ENCODE assay signal across 9 cellular contexts in genomic region chr11:67396587-67397398, GRCh38. TPM values are rescaled to one million over a fixed set of nuclear protein-coding genes. Genes with fewer than 3 reads are reported as not detected.
DNase-seq lines count a peak whose midpoint lies in the region; ATAC-seq and TF ChIP-seq lines count a peak whose summit lies in the region.
"Had no signal": no experiment of that assay in that cellular context is flagged by ENCODE, and none has a peak within 500 bp of the region (broad histone marks: within the 10 kb centered on the region; RNA-seq: fewer than 3 reads in every experiment).

No MANE protein-coding gene starts in this region.

- H3K9ac ChIP-seq in trophoblast cell (ENCODE audit: low read length): no peak overlapping the region

- no peak overlapping the region for H4K12ac ChIP-seq in trophoblast cell (ENCODE audit: low read depth, low read length)

- H2AFZ ChIP-seq in osteoblast (ENCODE audit: low read length) (no peak overlapping the region), trophoblast cell (ENCODE audit: insufficient read depth, low read length, poor library complexity) (no peak overlapping the region)

- no peak overlapping the region for H3K18ac ChIP-seq in trophoblast cell (ENCODE audit: low read length)

- no peak overlapping the region for H4K8ac ChIP-seq in trophoblast cell (ENCODE audit: low read depth, low read length)

- H2BK12ac ChIP-seq in trophoblast cell (ENCODE audit: low read length): no peak overlapping the region

- H3K4me2 ChIP-seq in osteoblast (ENCODE audit: insufficient read depth, low read length) (no peak overlapping the region), trophoblast cell (ENCODE audit: low read length) (no peak overlapping the region)

- ATAC-seq in activated CD8-positive, alpha-beta memory T cell treated with anti-CD3 and anti-CD28 coated beads, Interleukin-2, amount 10 ng/mL, durations not matched to agents 7 days and 5 days: no peak

- peak; percentile 57 for DNase-seq in activated CD8-positive, alpha-beta memory T cell treated with anti-CD3 and anti-CD28 coated beads, Interleukin-2, amount 10 ng/mL, durations not matched to agents 7 days and 5 days
- no peak for DNase-seq in activated CD8-positive, alpha-beta memory T cell treated with anti-CD3 and anti-CD28 coated beads, Interleukin-2, amount 50 U/mL, for 48 hours
- no peak for DNase-seq in activated T-helper 1 cell treated with anti-CD3 and anti-CD28 coated beads, Interleukin-12 subunit alpha, Interleukin-12 subunit beta, Interleukin-2, Interleukin-4 antibody, amounts not matched to agents 30 ng/mL and 10 ng/mL and 1 ng/mL, durations not matched to agents 14 hours and 24 hours and 36 hours (ENCODE audit: low spot score)
- DNase-seq in osteoblast (ENCODE audit: insufficient read length, low spot score, missing footprints): peak; percentile 85
- no peak for DNase-seq in right atrium auricular region (ENCODE audit: low spot score)
- DNase-seq in trophoblast cell: no peak
- DNase-seq: colonic mucosa had no signal

- WGBS in trophoblast cell (ENCODE audit: extremely low coverage, insufficient coverage, insufficient read length): no CpG with 5 or more reads among the region's 13 CpGs

- no peak overlapping the region for H4K91ac ChIP-seq in trophoblast cell (ENCODE audit: low read depth, low read length)

- no peak overlapping the region for H3K4ac ChIP-seq in trophoblast cell (ENCODE audit: low read depth, low read length)

- peak overlapping the region; percentile 55 for H3K4me3 Mint-ChIP-seq in activated CD8-positive, alpha-beta memory T cell treated with anti-CD3 and anti-CD28 coated beads, Interleukin-2, amount 10 ng/mL, durations not matched to agents 7 days and 5 days
- H3K4me3 Mint-ChIP-seq in activated T-helper 1 cell treated with anti-CD3 and anti-CD28 coated beads, Interleukin-12 subunit alpha, Interleukin-12 subunit beta, Interleukin-2, Interleukin-4 antibody, amounts not matched to agents 30 ng/mL and 10 ng/mL and 1 ng/mL, durations not matched to agents 14 hours and 24 hours and 36 hours: peak overlapping the region; percentile 63

- no peak overlapping the region for H3K14ac ChIP-seq in trophoblast cell (ENCODE audit: low read length)

- TF ChIP-seq CTCF in osteoblast (IDR thresholded peaks at IDR 0.05; ENCODE audit: extremely low read depth, low read depth, low read length) (no peak), right atrium auricular region (IDR thresholded peaks at IDR 0.05) (no peak)

- H3K9me3 ChIP-seq in osteoblast (ENCODE audit: low read depth, low read length): no peaks in the 10 kb centered on the region
- H3K9me3 ChIP-seq in right atrium auricular region: no peaks in the 10 kb centered on the region
- no peaks in the 10 kb centered on the region for H3K9me3 ChIP-seq in trophoblast cell (ENCODE audit: insufficient read depth, low read depth, low read length)
- H3K9me3 ChIP-seq: colonic mucosa had no signal

- H3K9me3 Mint-ChIP-seq in activated CD8-positive, alpha-beta memory T cell treated with anti-CD3 and anti-CD28 coated beads, Interleukin-2, amount 10 ng/mL, durations not matched to agents 7 days and 5 days (ENCODE audit: low read depth): no peaks in the 10 kb centered on the region
- no peaks in the 10 kb centered on the region for H3K9me3 Mint-ChIP-seq in activated T-helper 1 cell treated with anti-CD3 and anti-CD28 coated beads, Interleukin-12 subunit alpha, Interleukin-12 subunit beta, Interleukin-2, Interleukin-4 antibody, amounts not matched to agents 30 ng/mL and 10 ng/mL and 1 ng/mL, durations not matched to agents 14 hours and 24 hours and 36 hours

- H3K36me3 ChIP-seq in osteoblast (ENCODE audit: insufficient read depth, low read length) (peaks cover 38% of the 10 kb centered on the region), right atrium auricular region (peaks cover 37% of the 10 kb centered on the region), trophoblast cell (ENCODE audit: control insufficient read depth in 1 of 2, insufficient read depth in 2 of 2, low read length in 2 of 2) (peaks cover 50 to 59% of the 10 kb centered on the region in 2 experiments)

- H3K27ac ChIP-seq in osteoblast (ENCODE audit: low read depth, low read length) (no peak overlapping the region), right atrium auricular region (no peak overlapping the region), trophoblast cell (ENCODE audit: low read depth, low read length) (no peak overlapping the region)
- H3K27ac ChIP-seq: colonic mucosa, SJSA1 had no signal

- no peak overlapping the region for H2BK120ac ChIP-seq in trophoblast cell (ENCODE audit: insufficient read depth, low read length, poor library complexity)

- intact Hi-C loops in activated T-helper 1 cell treated with anti-CD3 and anti-CD28 coated beads, Interleukin-12 subunit alpha, Interleukin-12 subunit beta, Interleukin-2, Interleukin-4 antibody, amounts not matched to agents 30 ng/mL and 10 ng/mL and 1 ng/mL, durations not matched to agents 14 hours and 24 hours and 36 hours (cut with micrococcal nuclease): no loop called here

- H4K20me1 ChIP-seq in osteoblast (ENCODE audit: insufficient read depth, low read length): peaks cover 28% of the 10 kb centered on the region

- H3K36me3 Mint-ChIP-seq in activated CD8-positive, alpha-beta memory T cell treated with anti-CD3 and anti-CD28 coated beads, Interleukin-2, amount 10 ng/mL, durations not matched to agents 7 days and 5 days: peaks cover 47% of the 10 kb centered on the region
- H3K36me3 Mint-ChIP-seq in activated T-helper 1 cell treated with anti-CD3 and anti-CD28 coated beads, Interleukin-12 subunit alpha, Interleukin-12 subunit beta, Interleukin-2, Interleukin-4 antibody, amounts not matched to agents 30 ng/mL and 10 ng/mL and 1 ng/mL, durations not matched to agents 14 hours and 24 hours and 36 hours (ENCODE audit: low read depth): peaks cover 30% of the 10 kb centered on the region

- CTCF ChIA-PET in activated CD8-positive, alpha-beta memory T cell treated with anti-CD3 and anti-CD28 coated beads, Interleukin-2, amount 10 ng/mL, durations not matched to agents 7 days and 5 days (lab: Charles Lee): interaction anchor here (0.8 to 2.5 kb wide), 6 partner anchors 8 to 127 kb away, joined by 3 to 9 read pairs (median 4); partner anchors contain the start of genes PITPNM1 and PTPRCAP

- H3K79me2 ChIP-seq in osteoblast (ENCODE audit: insufficient read depth, low read length) (peaks cover 44% of the 10 kb centered on the region), trophoblast cell (ENCODE audit: control insufficient read depth, insufficient read depth, low read length, poor library complexity) (peaks cover 13% of the 10 kb centered on the region)

- H3K27ac Mint-ChIP-seq in activated CD8-positive, alpha-beta memory T cell treated with anti-CD3 and anti-CD28 coated beads, Interleukin-2, amount 10 ng/mL, durations not matched to agents 7 days and 5 days: peak overlapping the region; percentile 89
- H3K27ac Mint-ChIP-seq in activated T-helper 1 cell treated with anti-CD3 and anti-CD28 coated beads, Interleukin-12 subunit alpha, Interleukin-12 subunit beta, Interleukin-2, Interleukin-4 antibody, amounts not matched to agents 30 ng/mL and 10 ng/mL and 1 ng/mL, durations not matched to agents 14 hours and 24 hours and 36 hours: peak overlapping the region; percentile 67

- H2BK5ac ChIP-seq in trophoblast cell (ENCODE audit: low read depth, low read length, poor library complexity): no peak overlapping the region

- H3K27me3 ChIP-seq in osteoblast (ENCODE audit: insufficient read depth, low read length): no peaks in the 10 kb centered on the region
- no peaks in the 10 kb centered on the region for H3K27me3 ChIP-seq in right atrium auricular region
- no peaks in the 10 kb centered on the region for H3K27me3 ChIP-seq in trophoblast cell (ENCODE audit: insufficient read depth, low read length)
- H3K27me3 ChIP-seq: colonic mucosa, SJSA1 had no signal

- H3K4me1 ChIP-seq in osteoblast (ENCODE audit: insufficient read depth, low read length) (peaks cover 15% of the 10 kb centered on the region), right atrium auricular region (peaks cover 0 to 37% of the 10 kb centered on the region in 2 donors), trophoblast cell (ENCODE audit: control insufficient read depth in 1 of 2, insufficient read depth in 2 of 2, low read length in 2 of 2) (peaks cover 16 to 18% of the 10 kb centered on the region in 2 experiments)

- H2AK5ac ChIP-seq in trophoblast cell (ENCODE audit: low read length): no peak overlapping the region

- H3K4me3 ChIP-seq in osteoblast (ENCODE audit: insufficient read depth, low read length): no peak overlapping the region
- no peak overlapping the region for H3K4me3 ChIP-seq in right atrium auricular region
- no peak overlapping the region for H3K4me3 ChIP-seq in trophoblast cell (ENCODE audit: low read depth, low read length)
- H3K4me3 ChIP-seq: colonic mucosa, SJSA1 had no signal

- no peak overlapping the region for H3K23ac ChIP-seq in trophoblast cell (ENCODE audit: low read length)

- peaks cover 9% of the 10 kb centered on the region for H3K79me1 ChIP-seq in trophoblast cell (ENCODE audit: low read length)

- H3K4me1 Mint-ChIP-seq in activated CD8-positive, alpha-beta memory T cell treated with anti-CD3 and anti-CD28 coated beads, Interleukin-2, amount 10 ng/mL, durations not matched to agents 7 days and 5 days: peaks cover 61% of the 10 kb centered on the region
- H3K4me1 Mint-ChIP-seq in activated T-helper 1 cell treated with anti-CD3 and anti-CD28 coated beads, Interleukin-12 subunit alpha, Interleukin-12 subunit beta, Interleukin-2, Interleukin-4 antibody, amounts not matched to agents 30 ng/mL and 10 ng/mL and 1 ng/mL, durations not matched to agents 14 hours and 24 hours and 36 hours (ENCODE audit: low read depth): peaks cover 45% of the 10 kb centered on the region

- no peaks in the 10 kb centered on the region for H3K27me3 Mint-ChIP-seq in activated CD8-positive, alpha-beta memory T cell treated with anti-CD3 and anti-CD28 coated beads, Interleukin-2, amount 10 ng/mL, durations not matched to agents 7 days and 5 days
- H3K27me3 Mint-ChIP-seq in activated T-helper 1 cell treated with anti-CD3 and anti-CD28 coated beads, Interleukin-12 subunit alpha, Interleukin-12 subunit beta, Interleukin-2, Interleukin-4 antibody, amounts not matched to agents 30 ng/mL and 10 ng/mL and 1 ng/mL, durations not matched to agents 14 hours and 24 hours and 36 hours (ENCODE audit: insufficient read depth): no peaks in the 10 kb centered on the region

RNA-seq across cellular contexts. Expression of gene PPP1CA, which starts 4.9 kb away (rescaled TPM):
- total RNA-seq in activated CD8-positive, alpha-beta memory T cell treated with anti-CD3 and anti-CD28 coated beads, Interleukin-2, amount 10 ng/mL, durations not matched to agents 7 days and 5 days: 100 to 1,000 TPM; 309 to 360 TPM
- total RNA-seq in activated T-helper 1 cell treated with anti-CD3 and anti-CD28 coated beads, Interleukin-12 subunit alpha, Interleukin-12 subunit beta, Interleukin-2, Interleukin-4 antibody, amounts not matched to agents 30 ng/mL and 10 ng/mL and 1 ng/mL, durations not matched to agents 14 hours and 24 hours and 36 hours: 260 and 263 TPM in 2 replicates
- total RNA-seq in osteoblast: 161 and 169 TPM in 2 replicates
- total RNA-seq in right atrium auricular region: 100 to 1,000 TPM in 1 of 2 donors, 10 to 100 TPM in 1; 97.8 to 112 TPM
- 208 and 213 TPM in 2 replicates for polyA plus RNA-seq in trophoblast cell (2013)

RNA-seq across cellular contexts. Expression of gene RAD9A, which starts 5.0 kb away (rescaled TPM):
- 10 to 100 TPM; 49.6 to 80.5 TPM for total RNA-seq in activated CD8-positive, alpha-beta memory T cell treated with anti-CD3 and anti-CD28 coated beads, Interleukin-2, amount 10 ng/mL, durations not matched to agents 7 days and 5 days
- total RNA-seq in activated T-helper 1 cell treated with anti-CD3 and anti-CD28 coated beads, Interleukin-12 subunit alpha, Interleukin-12 subunit beta, Interleukin-2, Interleukin-4 antibody, amounts not matched to agents 30 ng/mL and 10 ng/mL and 1 ng/mL, durations not matched to agents 14 hours and 24 hours and 36 hours: 30.7 and 31.6 TPM in 2 replicates
- 7.6 and 10.3 TPM in 2 replicates for total RNA-seq in osteoblast
- 1 to 10 TPM; 6.2 to 6.5 TPM for total RNA-seq in right atrium auricular region
- polyA plus RNA-seq in trophoblast cell (2013): 13.2 and 14.2 TPM in 2 replicates

RNA-seq across cellular contexts. Expression of gene TBC1D10C, which starts 7.1 kb away (rescaled TPM):
- total RNA-seq in activated CD8-positive, alpha-beta memory T cell treated with anti-CD3 and anti-CD28 coated beads, Interleukin-2, amount 10 ng/mL, durations not matched to agents 7 days and 5 days: 100 to 1,000 TPM; 278 to 312 TPM
- total RNA-seq in activated T-helper 1 cell treated with anti-CD3 and anti-CD28 coated beads, Interleukin-12 subunit alpha, Interleukin-12 subunit beta, Interleukin-2, Interleukin-4 antibody, amounts not matched to agents 30 ng/mL and 10 ng/mL and 1 ng/mL, durations not matched to agents 14 hours and 24 hours and 36 hours: 131 and 135 TPM in 2 replicates
- total RNA-seq in osteoblast (not detected in 2 replicates), right atrium auricular region (1 to 10 TPM in 1 of 2 donors, under 1 TPM in 1; 0.33 to 1.4 TPM)
- 0.04 and 0.15 TPM in 2 replicates for polyA plus RNA-seq in trophoblast cell (2013)
- total RNA-seq: lung microvascular endothelial cell, SJSA1 had no signal

RNA-seq across cellular contexts. Expression of gene CARNS1, which starts 18.7 kb away (rescaled TPM):
- total RNA-seq in activated CD8-positive, alpha-beta memory T cell treated with anti-CD3 and anti-CD28 coated beads, Interleukin-2, amount 10 ng/mL, durations not matched to agents 7 days and 5 days: 1 to 10 TPM; 1.3 TPM
- total RNA-seq in activated T-helper 1 cell treated with anti-CD3 and anti-CD28 coated beads, Interleukin-12 subunit alpha, Interleukin-12 subunit beta, Interleukin-2, Interleukin-4 antibody, amounts not matched to agents 30 ng/mL and 10 ng/mL and 1 ng/mL, durations not matched to agents 14 hours and 24 hours and 36 hours: 0.62 and 0.81 TPM in 2 replicates
- total RNA-seq in osteoblast (under 0.01 TPM in 2 replicates), right atrium auricular region (1 to 10 TPM; 9.7 to 9.9 TPM)
- 0.03 TPM in 2 replicates for polyA plus RNA-seq in trophoblast cell (2013)
- total RNA-seq: SJSA1 had no signal

RNA-seq across cellular contexts. Expression of gene CLCF1, which starts 23.4 kb away (rescaled TPM):
- total RNA-seq in activated CD8-positive, alpha-beta memory T cell treated with anti-CD3 and anti-CD28 coated beads, Interleukin-2, amount 10 ng/mL, durations not matched to agents 7 days and 5 days: 1 to 10 TPM in 1 of 2 experiments, under 1 TPM in 1; 0.76 to 1.9 TPM
- 0.64 and 0.73 TPM in 2 replicates for total RNA-seq in activated T-helper 1 cell treated with anti-CD3 and anti-CD28 coated beads, Interleukin-12 subunit alpha, Interleukin-12 subunit beta, Interleukin-2, Interleukin-4 antibody, amounts not matched to agents 30 ng/mL and 10 ng/mL and 1 ng/mL, durations not matched to agents 14 hours and 24 hours and 36 hours
- total RNA-seq in osteoblast (6.2 and 6.9 TPM in 2 replicates), right atrium auricular region (10 to 100 TPM in 1 of 2 donors, 1 to 10 TPM in 1; 2.7 to 18.0 TPM)
- polyA plus RNA-seq in trophoblast cell (2013): 3.1 TPM in 2 replicates

Comparison
In these comparisons a context has a peak if more than half of its experiments do, and no peak if none do; other contexts are left out.
1. DNase-seq: peak in activated CD8-positive, alpha-beta memory T cell treated with anti-CD3 and anti-CD28 coated beads, Interleukin-2, amount 10 ng/mL, durations not matched to agents 7 days and 5 days (single experiment) and osteoblast (single experiment); none in activated CD8-positive, alpha-beta memory T cell treated with anti-CD3 and anti-CD28 coated beads, Interleukin-2, amount 50 U/mL, for 48 hours (single experiment), activated T-helper 1 cell treated with anti-CD3 and anti-CD28 coated beads, Interleukin-12 subunit alpha, Interleukin-12 subunit beta, Interleukin-2, Interleukin-4 antibody, amounts not matched to agents 30 ng/mL and 10 ng/mL and 1 ng/mL, durations not matched to agents 14 hours and 24 hours and 36 hours (single experiment), right atrium auricular region (single experiment) and trophoblast cell (0 of 2).
2. RNA of gene TBC1D10C, which starts 7.1 kb away (total RNA-seq): 278 to 312 TPM in activated CD8-positive, alpha-beta memory T cell treated with anti-CD3 and anti-CD28 coated beads, Interleukin-2, amount 10 ng/mL, durations not matched to agents 7 days and 5 days and 131 to 135 TPM in activated T-helper 1 cell treated with anti-CD3 and anti-CD28 coated beads, Interleukin-12 subunit alpha, Interleukin-12 subunit beta, Interleukin-2, Interleukin-4 antibody, amounts not matched to agents 30 ng/mL and 10 ng/mL and 1 ng/mL, durations not matched to agents 14 hours and 24 hours and 36 hours; 0.33 to 1.4 TPM in right atrium auricular region and not detected in osteoblast; every median in the first group is over 10 times any median in the second.